23 cellular contexts compared by ENCODE assay signal in genomic region chr2:10217499-10217861, GRCh38.
"Had no signal": no experiment of that assay in that cellular context is flagged by ENCODE, and none has a peak within 500 bp of the region (broad histone marks: within the 10 kb centered on the region; RNA-seq: fewer than 3 reads in every experiment).

No MANE protein-coding gene starts in this region.

- H3K27me3 Mint-ChIP-seq: activated CD4-positive, alpha-beta T cell treated with anti-CD3 and anti-CD28 coated beads, Interleukin-2, amount 10 ng/mL, durations not matched to agents 7 days and 5 days; activated CD8-positive, alpha-beta memory T cell treated with anti-CD3 and anti-CD28 coated beads, Interleukin-2, amount 10 ng/mL, durations not matched to agents 7 days and 5 days; activated CD8-positive, alpha-beta T cell treated with anti-CD3 and anti-CD28 coated beads for 36 hours; activated naive CD8-positive, alpha-beta T cell treated with anti-CD3 and anti-CD28 coated beads, Interleukin-2, amount 10 ng/mL, durations not matched to agents 7 days and 5 days had no signal

- H3K4me3 Mint-ChIP-seq: activated CD4-positive, alpha-beta T cell treated with anti-CD3 and anti-CD28 coated beads, Interleukin-2, amount 10 ng/mL, durations not matched to agents 7 days and 5 days; activated CD8-positive, alpha-beta memory T cell treated with anti-CD3 and anti-CD28 coated beads, Interleukin-2, amount 10 ng/mL, durations not matched to agents 7 days and 5 days; activated CD8-positive, alpha-beta T cell treated with anti-CD3 and anti-CD28 coated beads for 36 hours; activated naive CD8-positive, alpha-beta T cell treated with anti-CD3 and anti-CD28 coated beads, Interleukin-2, amount 10 ng/mL, durations not matched to agents 7 days and 5 days; brain; nephron progenitor cell had no signal

- H3K9me3 Mint-ChIP-seq: activated CD4-positive, alpha-beta T cell treated with anti-CD3 and anti-CD28 coated beads, Interleukin-2, amount 10 ng/mL, durations not matched to agents 7 days and 5 days; activated CD8-positive, alpha-beta T cell treated with anti-CD3 and anti-CD28 coated beads for 36 hours; activated naive CD8-positive, alpha-beta T cell treated with anti-CD3 and anti-CD28 coated beads, Interleukin-2, amount 10 ng/mL, durations not matched to agents 7 days and 5 days; brain; nephron progenitor cell had no signal

- DNase-seq: activated CD4-positive, alpha-beta T cell treated with anti-CD3 and anti-CD28 coated beads, Interleukin-2, amount 10 ng/mL, durations not matched to agents 7 days and 5 days; activated CD4-positive, CD25-positive, alpha-beta regulatory T cell treated with anti-CD3 and anti-CD28 coated beads, Interleukin-2, amount 50 U/mL, for 72 hours; activated CD8-positive, alpha-beta memory T cell treated with anti-CD3 and anti-CD28 coated beads, Interleukin-2, amount 10 ng/mL, durations not matched to agents 7 days and 5 days; activated CD8-positive, alpha-beta T cell treated with anti-CD3 and anti-CD28 coated beads for 36 hours; activated naive CD8-positive, alpha-beta T cell treated with anti-CD3 and anti-CD28 coated beads, Interleukin-2, amount 10 ng/mL, durations not matched to agents 7 days and 5 days; amygdala; dermis blood vessel endothelial cell; effector CD8-positive, alpha-beta T cell; erythroblast; hippocampal formation; left ventricle myocardium inferior; midbrain; nephron progenitor cell; nucleus accumbens; sigmoid colon; stimulated activated CD4-positive, alpha-beta T cell treated with anti-CD3 and anti-CD28 coated beads, Interleukin-4, amount 100 ng/mL, for 24 hours; stomach; T-helper 1 cell; transverse colon; WERI-Rb-1 had no signal

- H3K36me3 Mint-ChIP-seq: activated CD8-positive, alpha-beta memory T cell treated with anti-CD3 and anti-CD28 coated beads, Interleukin-2, amount 10 ng/mL, durations not matched to agents 7 days and 5 days; activated naive CD8-positive, alpha-beta T cell treated with anti-CD3 and anti-CD28 coated beads, Interleukin-2, amount 10 ng/mL, durations not matched to agents 7 days and 5 days; brain had no signal

- H3K9me3 ChIP-seq: left ventricle myocardium inferior, sigmoid colon, stomach, suprapubic skin, transverse colon, vagina had no signal

- H3K4me1 ChIP-seq: sigmoid colon, stomach, suprapubic skin, transverse colon, vagina had no signal

- H3K27me3 ChIP-seq: sigmoid colon, stomach, transverse colon, vagina had no signal

- H3K27ac Mint-ChIP-seq: activated CD4-positive, alpha-beta T cell treated with anti-CD3 and anti-CD28 coated beads, Interleukin-2, amount 10 ng/mL, durations not matched to agents 7 days and 5 days; activated CD8-positive, alpha-beta memory T cell treated with anti-CD3 and anti-CD28 coated beads, Interleukin-2, amount 10 ng/mL, durations not matched to agents 7 days and 5 days; activated CD8-positive, alpha-beta T cell treated with anti-CD3 and anti-CD28 coated beads for 36 hours; activated naive CD8-positive, alpha-beta T cell treated with anti-CD3 and anti-CD28 coated beads, Interleukin-2, amount 10 ng/mL, durations not matched to agents 7 days and 5 days had no signal

- H3K4me3 ChIP-seq: left ventricle myocardium inferior, sigmoid colon, stomach, suprapubic skin, transverse colon, vagina had no signal

- ATAC-seq: activated CD8-positive, alpha-beta memory T cell treated with anti-CD3 and anti-CD28 coated beads, Interleukin-2, amount 10 ng/mL, durations not matched to agents 7 days and 5 days; activated CD8-positive, alpha-beta T cell treated with anti-CD3 and anti-CD28 coated beads for 36 hours had no signal

- H3K4me1 Mint-ChIP-seq: activated CD4-positive, alpha-beta T cell treated with anti-CD3 and anti-CD28 coated beads, Interleukin-2, amount 10 ng/mL, durations not matched to agents 7 days and 5 days; activated CD8-positive, alpha-beta memory T cell treated with anti-CD3 and anti-CD28 coated beads, Interleukin-2, amount 10 ng/mL, durations not matched to agents 7 days and 5 days; activated naive CD8-positive, alpha-beta T cell treated with anti-CD3 and anti-CD28 coated beads, Interleukin-2, amount 10 ng/mL, durations not matched to agents 7 days and 5 days had no signal

- H3K36me3 ChIP-seq: left ventricle myocardium inferior, sigmoid colon, stomach, suprapubic skin, transverse colon, vagina, WERI-Rb-1 had no signal
